In genomic region chr3:48465531-48466378, GRCh38 we compare ENCODE assay signal across 9 cellular contexts. TPM values are rescaled to one million over a fixed set of nuclear protein-coding genes. Genes with fewer than 3 reads are reported as not detected.
A peak's percentile ranks its signal among the peaks of the same experiment; 100 is the strongest.
DNase-seq lines count a peak whose midpoint lies in the region; ATAC-seq and TF ChIP-seq lines count a peak whose summit lies in the region.
"Had no signal": no experiment of that assay in that cellular context is flagged by ENCODE, and none has a peak within 500 bp of the region (broad histone marks: within the 10 kb centered on the region; RNA-seq: fewer than 3 reads in every experiment).

No MANE protein-coding gene starts in this region.

- peak overlapping the region; percentile 46 to 71 for H3K4me3 ChIP-seq in left lung
- H3K4me3 ChIP-seq: SK-N-MC had no signal

- H3K36me3 ChIP-seq in left lung = peaks cover 0 to 69% of the 10 kb centered on the region in 2 donors

- peak overlapping the region; percentile 100 for H3K27ac ChIP-seq in left lung
- H3K27ac ChIP-seq: SK-N-MC had no signal

- H3K4me1 ChIP-seq in left lung = peaks cover 28 to 58% of the 10 kb centered on the region in 2 donors

- ATAC-seq in GM18907 (IDR thresholded peaks at IDR 0.05; ENCODE audit: unreplicated experiment) (peak; percentile 76), HG03139 (IDR thresholded peaks at IDR 0.05; ENCODE audit: unreplicated experiment) (peak; percentile 66), left lung (peak; percentile 96)

- TF ChIP-seq CTCF in AG09319 (IDR thresholded peaks at IDR 0.05; ENCODE audit: low read depth, low read length) (peak; percentile 82), left lung (IDR thresholded peaks at IDR 0.05) (peak; percentile 52 to 70)

- DNase-seq in AG09319 (ENCODE audit: extremely low read depth, low read depth) (peak; percentile 100), NCI-H526 (lab: John Stamatoyannopoulos, UW) (peak; percentile 80 to 90), dermis blood vessel endothelial cell (peak; percentile 100), left lung (peak; percentile 96 to 98)
- DNase-seq in activated CD4-positive, alpha-beta T cell treated with anti-CD3 and anti-CD28 coated beads, Interleukin-2, amount 50 U/mL, for 24 hours (ENCODE audit: low read depth in 1 of 2, low spot score in 1 of 2) = peak; percentile 61 to 72
- DNase-seq in stimulated activated CD4-positive, alpha-beta T cell treated with anti-CD3 and anti-CD28 coated beads, Interleukin-2, amount 100 ng/mL, for 4 hours (ENCODE audit: low read depth) = peak; percentile 81

- H3K27me3 ChIP-seq in left lung = no peaks in the 10 kb centered on the region

- intact Hi-C loops in left lung (cut with DNase I) = loop anchor here (5.0 to 10.0 kb wide), 3 partner anchors 37 to 87 kb away; partner anchors contain the start of gene SHISA5 (in 1 of the 2)

- H3K9me3 ChIP-seq in left lung = no peaks in the 10 kb centered on the region

RNA-seq across cellular contexts. Expression of gene ATRIP, which starts 19.2 kb away (rescaled TPM):
- total RNA-seq in dermis blood vessel endothelial cell (8.2 TPM in 2 replicates), left lung (1 to 10 TPM; 7.4 to 9.9 TPM)

RNA-seq across cellular contexts. Expression of gene TMA7, which starts 25.7 kb away (rescaled TPM):
- total RNA-seq in dermis blood vessel endothelial cell = 223 and 272 TPM in 2 replicates
- 100 to 1,000 TPM; 174 to 211 TPM for total RNA-seq in left lung

RNA-seq across cellular contexts. Expression of gene CCDC51, which starts 25.8 kb away (rescaled TPM):
- total RNA-seq in dermis blood vessel endothelial cell (16.4 and 18.0 TPM in 2 replicates), left lung (10 to 100 TPM; 13.4 to 14.7 TPM)

RNA-seq across cellular contexts. Expression of gene PLXNB1, which starts 35.9 kb away (rescaled TPM):
- total RNA-seq in dermis blood vessel endothelial cell (16.8 and 23.7 TPM in 2 replicates), left lung (100 to 1,000 TPM in 1 of 2 donors, 10 to 100 TPM in 1; 65.0 to 128 TPM)

RNA-seq across cellular contexts. Expression of gene SHISA5, which starts 38.2 kb away (rescaled TPM):
- total RNA-seq in dermis blood vessel endothelial cell (95.5 and 133 TPM in 2 replicates), left lung (100 to 1,000 TPM; 179 to 206 TPM)

Comparison
In these comparisons a context has a peak if more than half of its experiments do, and no peak if none do; other contexts are left out.
1. Peak in every context shown above with its lines: DNase-seq, ATAC-seq, H3K4me3 ChIP-seq and H3K27ac ChIP-seq.